In genomic region chr14:22852940-22853767, GRCh38 we compare ENCODE assay signal across 1 cellular context.
TF ChIP-seq lines count a peak whose summit lies in the region.

No MANE protein-coding gene starts in this region.

TF ChIP-seq in HEK293, 187 proteins besides CTCF, POLR2A, EP300 and RAD21 (continued from another document and continues in another):
- TF ChIP-seq, protein P1, sequence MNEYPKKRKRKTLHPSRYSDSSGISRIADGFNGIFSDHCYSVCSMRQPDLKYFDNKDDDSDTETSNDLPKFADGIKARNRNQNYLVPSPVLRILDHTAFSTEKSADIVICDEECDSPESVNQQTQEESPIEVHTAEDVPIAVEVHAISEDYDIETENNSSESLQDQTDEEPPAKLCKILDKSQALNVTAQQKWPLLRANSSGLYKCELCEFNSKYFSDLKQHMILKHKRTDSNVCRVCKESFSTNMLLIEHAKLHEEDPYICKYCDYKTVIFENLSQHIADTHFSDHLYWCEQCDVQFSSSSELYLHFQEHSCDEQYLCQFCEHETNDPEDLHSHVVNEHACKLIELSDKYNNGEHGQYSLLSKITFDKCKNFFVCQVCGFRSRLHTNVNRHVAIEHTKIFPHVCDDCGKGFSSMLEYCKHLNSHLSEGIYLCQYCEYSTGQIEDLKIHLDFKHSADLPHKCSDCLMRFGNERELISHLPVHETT (tag by site-specific recombination; IDR thresholded peaks at IDR 0.05) = no peak; the same call in 1 of the 2 replicates
- TF ChIP-seq ZNF366 (tag by site-specific recombination; conservative IDR thresholded peaks at IDR 0.05) (peak; percentile 53), ZNF362 (tag by site-specific recombination; IDR thresholded peaks at IDR 0.05) (no peak), ZNF701 (tag by site-specific recombination; IDR thresholded peaks at IDR 0.05) (no peak), ZNF843 (tag by site-specific recombination; IDR thresholded peaks at IDR 0.05) (no peak), ZNF830 (tag by site-specific recombination; IDR thresholded peaks at IDR 0.05; ENCODE audit: low read depth) (no peak), ZNF404 (tag by site-specific recombination; IDR thresholded peaks at IDR 0.05) (no peak), ZNF148 (tag by site-specific recombination; IDR thresholded peaks at IDR 0.05; ENCODE audit: borderline replicate concordance) (no peak), ZNF341 (tag by site-specific recombination; IDR thresholded peaks at IDR 0.05; ENCODE audit: low read depth) (no peak), ZNF513 (tag by site-specific recombination; IDR thresholded peaks at IDR 0.05) (no peak), ZNF670 (tag by site-specific recombination; IDR thresholded peaks at IDR 0.05; ENCODE audit: low read depth) (no peak), REST (tag by site-specific recombination; IDR thresholded peaks at IDR 0.05) (no peak), ZBTB49 (tag by site-specific recombination; IDR thresholded peaks at IDR 0.05; ENCODE audit: low read depth) (no peak), ZNF248 (tag by site-specific recombination; IDR thresholded peaks at IDR 0.05) (no peak), ZNF292 (tag by site-specific recombination; IDR thresholded peaks at IDR 0.05; ENCODE audit: borderline replicate concordance, low read depth) (no peak), ZNF19 (tag by site-specific recombination; IDR thresholded peaks at IDR 0.05; ENCODE audit: low read depth) (no peak), ZNF174 (tag by site-specific recombination; IDR thresholded peaks at IDR 0.05) (no peak), TRIM28 (IDR thresholded peaks at IDR 0.05; ENCODE audit: borderline replicate concordance, low read length) (no peak), MYNN (tag by site-specific recombination; IDR thresholded peaks at IDR 0.05; ENCODE audit: borderline replicate concordance) (no peak), SETDB1 (IDR thresholded peaks at IDR 0.05; ENCODE audit: insufficient read length, low read length) (no peak), HOXA7 (CRISPR knock-in tag; IDR thresholded peaks at IDR 0.05; ENCODE audit: borderline replicate concordance) (no peak), YY1 (tag by site-specific recombination; IDR thresholded peaks at IDR 0.05) (no peak), MZF1 (tag by site-specific recombination; IDR thresholded peaks at IDR 0.05; ENCODE audit: borderline replicate concordance) (no peak), ZNF140 (tag by site-specific recombination; IDR thresholded peaks at IDR 0.05) (no peak), ZNF132 (tag by site-specific recombination; IDR thresholded peaks at IDR 0.05; ENCODE audit: borderline replicate concordance) (no peak), ZFP3 (tag by site-specific recombination; IDR thresholded peaks at IDR 0.05; ENCODE audit: low read depth) (no peak), ZNF157 (tag by site-specific recombination; IDR thresholded peaks at IDR 0.05) (no peak), ZFP69B (tag by site-specific recombination; IDR thresholded peaks at IDR 0.05) (peak; percentile 51; the same call in 1 of the 2 replicates), ATF2 (tag by site-specific recombination; IDR thresholded peaks at IDR 0.05; ENCODE audit: low read depth) (no peak), ZNF391 (tag by site-specific recombination; IDR thresholded peaks at IDR 0.05; ENCODE audit: borderline replicate concordance, low read depth) (no peak), REPIN1 (tag by site-specific recombination; IDR thresholded peaks at IDR 0.05; ENCODE audit: low read depth) (no peak; the same call in 1 of the 2 replicates), TCF7L2 (IDR thresholded peaks at IDR 0.05; ENCODE audit: borderline replicate concordance, low read depth, low read length) (no peak), SCRT1 (tag by site-specific recombination; IDR thresholded peaks at IDR 0.05; ENCODE audit: borderline replicate concordance) (no peak), ZNF747 (tag by site-specific recombination; IDR thresholded peaks at IDR 0.05) (no peak), BCL11A (tag by site-specific recombination; IDR thresholded peaks at IDR 0.05; ENCODE audit: low read depth) (no peak)
- TF ChIP-seq, protein P2, sequence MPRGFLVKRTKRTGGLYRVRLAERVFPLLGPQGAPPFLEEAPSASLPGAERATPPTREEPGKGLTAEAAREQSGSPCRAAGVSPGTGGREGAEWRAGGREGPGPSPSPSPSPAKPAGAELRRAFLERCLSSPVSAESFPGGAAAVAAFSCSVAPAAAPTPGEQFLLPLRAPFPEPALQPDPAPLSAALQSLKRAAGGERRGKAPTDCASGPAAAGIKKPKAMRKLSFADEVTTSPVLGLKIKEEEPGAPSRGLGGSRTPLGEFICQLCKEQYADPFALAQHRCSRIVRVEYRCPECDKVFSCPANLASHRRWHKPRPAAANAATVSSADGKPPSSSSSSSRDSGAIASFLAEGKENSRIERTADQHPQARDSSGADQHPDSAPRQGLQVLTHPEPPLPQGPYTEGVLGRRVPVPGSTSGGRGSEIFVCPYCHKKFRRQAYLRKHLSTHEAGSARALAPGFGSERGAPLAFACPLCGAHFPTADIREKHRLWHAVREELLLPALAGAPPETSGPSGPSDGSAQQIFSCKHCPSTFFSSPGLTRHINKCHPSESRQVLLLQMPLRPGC (tag by site-specific recombination; IDR thresholded peaks at IDR 0.05) = no peak
- TF ChIP-seq, protein P3, sequence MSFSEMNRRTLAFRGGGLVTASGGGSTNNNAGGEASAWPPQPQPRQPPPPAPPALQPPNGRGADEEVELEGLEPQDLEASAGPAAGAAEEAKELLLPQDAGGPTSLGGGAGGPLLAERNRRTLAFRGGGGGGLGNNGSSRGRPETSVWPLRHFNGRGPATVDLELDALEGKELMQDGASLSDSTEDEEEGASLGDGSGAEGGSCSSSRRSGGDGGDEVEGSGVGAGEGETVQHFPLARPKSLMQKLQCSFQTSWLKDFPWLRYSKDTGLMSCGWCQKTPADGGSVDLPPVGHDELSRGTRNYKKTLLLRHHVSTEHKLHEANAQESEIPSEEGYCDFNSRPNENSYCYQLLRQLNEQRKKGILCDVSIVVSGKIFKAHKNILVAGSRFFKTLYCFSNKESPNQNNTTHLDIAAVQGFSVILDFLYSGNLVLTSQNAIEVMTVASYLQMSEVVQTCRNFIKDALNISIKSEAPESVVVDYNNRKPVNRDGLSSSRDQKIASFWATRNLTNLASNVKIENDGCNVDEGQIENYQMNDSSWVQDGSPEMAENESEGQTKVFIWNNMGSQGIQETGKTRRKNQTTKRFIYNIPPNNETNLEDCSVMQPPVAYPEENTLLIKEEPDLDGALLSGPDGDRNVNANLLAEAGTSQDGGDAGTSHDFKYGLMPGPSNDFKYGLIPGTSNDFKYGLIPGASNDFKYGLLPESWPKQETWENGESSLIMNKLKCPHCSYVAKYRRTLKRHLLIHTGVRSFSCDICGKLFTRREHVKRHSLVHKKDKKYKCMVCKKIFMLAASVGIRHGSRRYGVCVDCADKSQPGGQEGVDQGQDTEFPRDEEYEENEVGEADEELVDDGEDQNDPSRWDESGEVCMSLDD (tag by site-specific recombination; IDR thresholded peaks at IDR 0.05) = 0 out of 2 replicates have a peak, but pooled peaks have one; percentile 18
- TF ChIP-seq, protein P4, sequence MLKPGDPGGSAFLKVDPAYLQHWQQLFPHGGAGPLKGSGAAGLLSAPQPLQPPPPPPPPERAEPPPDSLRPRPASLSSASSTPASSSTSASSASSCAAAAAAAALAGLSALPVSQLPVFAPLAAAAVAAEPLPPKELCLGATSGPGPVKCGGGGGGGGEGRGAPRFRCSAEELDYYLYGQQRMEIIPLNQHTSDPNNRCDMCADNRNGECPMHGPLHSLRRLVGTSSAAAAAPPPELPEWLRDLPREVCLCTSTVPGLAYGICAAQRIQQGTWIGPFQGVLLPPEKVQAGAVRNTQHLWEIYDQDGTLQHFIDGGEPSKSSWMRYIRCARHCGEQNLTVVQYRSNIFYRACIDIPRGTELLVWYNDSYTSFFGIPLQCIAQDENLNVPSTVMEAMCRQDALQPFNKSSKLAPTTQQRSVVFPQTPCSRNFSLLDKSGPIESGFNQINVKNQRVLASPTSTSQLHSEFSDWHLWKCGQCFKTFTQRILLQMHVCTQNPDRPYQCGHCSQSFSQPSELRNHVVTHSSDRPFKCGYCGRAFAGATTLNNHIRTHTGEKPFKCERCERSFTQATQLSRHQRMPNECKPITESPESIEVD (tag by site-specific recombination; IDR thresholded peaks at IDR 0.05) = no peak
- TF ChIP-seq, protein P5, sequence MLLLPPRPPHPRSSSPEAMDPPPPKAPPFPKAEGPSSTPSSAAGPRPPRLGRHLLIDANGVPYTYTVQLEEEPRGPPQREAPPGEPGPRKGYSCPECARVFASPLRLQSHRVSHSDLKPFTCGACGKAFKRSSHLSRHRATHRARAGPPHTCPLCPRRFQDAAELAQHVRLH (tag by site-specific recombination; IDR thresholded peaks at IDR 0.05) = no peak
